In the genomic region with DNA sequence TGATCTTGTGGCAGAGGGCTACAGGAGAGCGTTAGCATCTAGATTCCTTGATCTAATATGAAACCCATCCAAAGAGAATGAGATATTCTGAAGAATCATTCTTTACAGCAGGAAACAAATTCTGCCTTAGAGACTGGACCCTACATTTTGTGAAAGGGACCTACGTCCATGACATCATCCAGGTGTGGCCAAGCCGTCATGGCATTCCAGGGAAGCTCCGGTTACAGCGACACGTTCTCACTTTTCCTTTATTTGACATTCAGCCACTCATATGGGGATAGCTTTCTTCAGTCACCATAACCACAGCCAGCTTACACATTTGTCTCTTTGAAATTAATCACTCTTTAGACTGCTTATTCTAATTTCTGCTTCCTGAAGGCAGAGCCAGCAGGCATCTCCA, we compare ENCODE assay signal across 12 cellular contexts.
"Had no signal": no experiment of that assay in that cellular context is flagged by ENCODE, and none has a peak within 500 bp of the region (broad histone marks: within the 10 kb centered on the region; RNA-seq: fewer than 3 reads in every experiment).

No MANE protein-coding gene starts in this region.

- H3K4me3 Mint-ChIP-seq: activated T-helper 1 cell treated with anti-CD3 and anti-CD28 coated beads, Interleukin-12 subunit alpha, Interleukin-12 subunit beta, Interleukin-2, Interleukin-4 antibody, amounts not matched to agents 30 ng/mL and 10 ng/mL and 1 ng/mL, durations not matched to agents 14 hours and 24 hours and 36 hours; dendritic cell treated with granulocyte-macrophage colony-stimulating factor and Interleukin-4, amounts not matched to agents 40 ng/mL and 50 ng/mL, for 4 days; effector memory CD8-positive, alpha-beta T cell had no signal

- H3K9me3 ChIP-seq: heart right ventricle, spleen, uterus had no signal

- DNase-seq: activated CD4-positive, alpha-beta T cell treated with anti-CD3 and anti-CD28 coated beads, Interleukin-2, amount 50 U/mL, for 1 hour; aorta; effector memory CD8-positive, alpha-beta T cell; heart right ventricle; midbrain; spleen; T-helper 9 cell; uterus had no signal

- H3K27ac ChIP-seq: gastroesophageal sphincter, heart right ventricle, spleen, uterus had no signal

- H3K27ac Mint-ChIP-seq: activated T-helper 1 cell treated with anti-CD3 and anti-CD28 coated beads, Interleukin-12 subunit alpha, Interleukin-12 subunit beta, Interleukin-2, Interleukin-4 antibody, amounts not matched to agents 30 ng/mL and 10 ng/mL and 1 ng/mL, durations not matched to agents 14 hours and 24 hours and 36 hours; dendritic cell treated with granulocyte-macrophage colony-stimulating factor and Interleukin-4, amounts not matched to agents 40 ng/mL and 50 ng/mL, for 4 days had no signal

- H3K36me3 ChIP-seq: gastroesophageal sphincter, heart right ventricle, spleen, uterus had no signal

- H3K27me3 ChIP-seq: spleen, uterus had no signal

- H3K9me3 Mint-ChIP-seq: dendritic cell treated with granulocyte-macrophage colony-stimulating factor and Interleukin-4, amounts not matched to agents 40 ng/mL and 50 ng/mL, for 4 days; effector memory CD8-positive, alpha-beta T cell had no signal

- H3K27me3 Mint-ChIP-seq: dendritic cell treated with granulocyte-macrophage colony-stimulating factor and Interleukin-4, amounts not matched to agents 40 ng/mL and 50 ng/mL, for 4 days; effector memory CD8-positive, alpha-beta T cell had no signal

- H3K4me3 ChIP-seq: gastroesophageal sphincter, heart right ventricle, lung, spleen, uterus had no signal

- H3K4me1 ChIP-seq: gastroesophageal sphincter, heart right ventricle, uterus had no signal
